ENCODE assay signal across 8 cellular contexts in genomic region chr11:74702383-74703007, GRCh38. TPM values are rescaled to one million over a fixed set of nuclear protein-coding genes. Genes with fewer than 3 reads are reported as not detected.
A peak's percentile ranks its signal among the peaks of the same experiment; 100 is the strongest.
DNase-seq lines count a peak whose midpoint lies in the region; ATAC-seq, FAIRE-seq and TF ChIP-seq lines count a peak whose summit lies in the region.

No MANE protein-coding gene starts in this region.

- no peak overlapping the region for H3K27ac ChIP-seq in heart right ventricle

- peak; percentile 29 to 76 (median 57) for ATAC-seq in heart right ventricle
- no peak for ATAC-seq in HG02840 (IDR thresholded peaks at IDR 0.05; ENCODE audit: low FRiP score, unreplicated experiment)

- TF ChIP-seq POLR2A in GM12891 (IDR thresholded peaks at IDR 0.05; ENCODE audit: low read depth, low read length): no peak

- intact Hi-C loops in heart right ventricle (cut with DNase I): loop anchor here in 2 of 10 donors (2.0 to 5.0 kb wide), 2 partner anchors 24 to 35 kb away; no protein-coding TSS in a partner anchor

- peak; percentile 77 to 94 (median 90) for TF ChIP-seq CTCF in heart right ventricle (IDR thresholded peaks at IDR 0.05)

- no peak overlapping the region for H3K4me3 ChIP-seq in heart right ventricle

- H3K27me3 ChIP-seq in heart right ventricle: no peaks in the 10 kb centered on the region

- DNase-seq in 8988T: peak; percentile 79
- DNase-seq in GM12891 (ENCODE audit: insufficient read length, low spot score): peak; percentile 66
- DNase-seq in NAMALWA (ENCODE audit: low spot score): peak; percentile 83
- DNase-seq in SW480 (ENCODE audit: low spot score): peak; percentile 68
- DNase-seq in activated naive CD8-positive, alpha-beta T cell treated with anti-CD3 and anti-CD28 coated beads, Interleukin-2, amount 50 U/mL, for 16 hours (ENCODE audit: low read depth, low spot score): peak; percentile 14
- peak; percentile 56 to 60 for DNase-seq in heart right ventricle
- DNase-seq in retina: peak; percentile 76

- H3K4me1 ChIP-seq in heart right ventricle: peaks cover 0 to 10% (median 5%) of the 10 kb centered on the region in 9 donors

- no peaks in the 10 kb centered on the region for H3K9me3 ChIP-seq in heart right ventricle

- WGBS in heart right ventricle, 2 donors: 52 to 57% methylated on average over 15 of the region's 15 CpGs

- peak; percentile 70 for FAIRE-seq in GM12891 (lab: Jason Lieb, UNC)

- no peaks in the 10 kb centered on the region for H3K36me3 ChIP-seq in heart right ventricle

TF ChIP-seq in GM12891, 5 proteins besides CTCF, POLR2A, EP300 and RAD21:
- no peak for TF ChIP-seq PAX5 (IDR thresholded peaks at IDR 0.05; ENCODE audit: insufficient read depth, low read length, severe bottlenecking)
- no peak for TF ChIP-seq POU2F2 (IDR thresholded peaks at IDR 0.05; ENCODE audit: low read depth, low read length)
- TF ChIP-seq TAF1 (IDR thresholded peaks at IDR 0.05; ENCODE audit: low read depth, low read length): no peak
- no peak for TF ChIP-seq SPI1 (IDR thresholded peaks at IDR 0.05; ENCODE audit: low read depth, low read length)
- no peak for TF ChIP-seq POLR2AphosphoS5 (IDR thresholded peaks at IDR 0.05; ENCODE audit: low read depth, low read length)

RNA-seq across cellular contexts. Expression of gene CHRDL2, which starts 28.7 kb away (rescaled TPM):
- polyA plus RNA-seq in GM12891 (2012; ENCODE audit: low read depth, missing spikeins): not detected
- 10 to 100 TPM in 3 of 10 donors, 1 to 10 TPM in 6, under 1 TPM in 1; 1.00 to 19.7 (median 6.7) TPM for total RNA-seq in heart right ventricle
- polyA plus RNA-seq in heart right ventricle: 1 to 10 TPM; 4.0 to 8.4 TPM

RNA-seq across cellular contexts. Expression of gene RNF169, which starts 46.2 kb away (rescaled TPM):
- polyA plus RNA-seq in GM12891 (2012; ENCODE audit: low read depth, missing spikeins): 3.2 TPM
- 10 to 100 TPM in 9 of 10 donors, 1 to 10 TPM in 1; 9.0 to 14.0 (median 11.2) TPM for total RNA-seq in heart right ventricle
- polyA plus RNA-seq in heart right ventricle: 1 to 10 TPM; 2.3 to 2.4 TPM

Comparison
In these comparisons a context has a peak if more than half of its experiments do, and no peak if none do; other contexts are left out.
1. DNase-seq: peak in every context shown above with its lines; median percentile 83 in NAMALWA; 79 in 8988T; 76 in retina; 68 in SW480; 66 in GM12891; 58 in heart right ventricle; 14 in activated naive CD8-positive, alpha-beta T cell treated with anti-CD3 and anti-CD28 coated beads, Interleukin-2, amount 50 U/mL, for 16 hours.